ENCODE assay signal across 8 cellular contexts in genomic region chrX:68498044-68498507, GRCh38. TPM values are rescaled to one million over a fixed set of nuclear protein-coding genes. Genes with fewer than 3 reads are reported as not detected.
DNase-seq lines count a peak whose midpoint lies in the region; ATAC-seq and TF ChIP-seq lines count a peak whose summit lies in the region.

No MANE protein-coding gene starts in this region.

- in situ Hi-C loops in brain microvascular endothelial cell (cut with HindIII; ENCODE audit: low pct_ligation_motif_present, low sequenced_read_pairs), result no loop called here

- H4K5ac ChIP-seq in mesendoderm (ENCODE audit: low read length), result no peak overlapping the region

- H3K27me3 ChIP-seq in brain microvascular endothelial cell (replicated peaks), result no peaks in the 10 kb centered on the region
- H3K27me3 ChIP-seq in mesendoderm (ENCODE audit: insufficient read depth, low read length, poor library complexity), result no peaks in the 10 kb centered on the region

- DNase-seq in brain microvascular endothelial cell (no peak), mesendoderm (peak; percentile 86), globus pallidus (ENCODE audit: low spot score) (no peak), DMS153 (lab: John Stamatoyannopoulos, UW) (no peak), SIG-M5 treated with dmso at 0.1 percent for 504 hours (lab: John Stamatoyannopoulos, UW; ENCODE audit: unreplicated experiment) (no peak)

- peak overlapping the region; percentile 94 to 100 (median 96) for H3K27ac Mint-ChIP-seq in IgD-negative memory B cell

- peak overlapping the region; percentile 88 for H3K56ac ChIP-seq in mesendoderm (ENCODE audit: low read length)

- H2BK15ac ChIP-seq in mesendoderm (replicated peaks; ENCODE audit: low read depth), result no peak overlapping the region

- TF ChIP-seq CTCF in C4-2B (conservative IDR thresholded peaks at IDR 0.05), result no peak; the same call in 1 of the 2 replicates
- peak; percentile 47 for TF ChIP-seq CTCF in brain microvascular endothelial cell (IDR thresholded peaks at IDR 0.05; ENCODE audit: low read depth, low read length, missing control alignments)

- peak overlapping the region; percentile 20 for H3K4ac ChIP-seq in mesendoderm (ENCODE audit: low read depth, low read length)

- no peaks in the 10 kb centered on the region for H3K79me1 ChIP-seq in mesendoderm (ENCODE audit: low read length)

- no peaks in the 10 kb centered on the region for H3K27me3 Mint-ChIP-seq in IgD-negative memory B cell

- no peak overlapping the region for H3K23ac ChIP-seq in mesendoderm (ENCODE audit: low read length)

- peak overlapping the region; percentile 84 for H3K4me3 ChIP-seq in brain microvascular endothelial cell (ENCODE audit: low read depth, low read length)
- H3K4me3 ChIP-seq in mesendoderm (ENCODE audit: low read length), result peak overlapping the region; percentile 83

- peaks cover 11% of the 10 kb centered on the region for H3K79me2 ChIP-seq in mesendoderm (ENCODE audit: control insufficient read depth, insufficient read depth, low read length)

- peak overlapping the region; percentile 32 for H3K18ac ChIP-seq in mesendoderm (ENCODE audit: low read length)

- no peak overlapping the region for H4K8ac ChIP-seq in mesendoderm (ENCODE audit: low read depth, low read length)

- no peak overlapping the region for H2BK5ac ChIP-seq in mesendoderm (ENCODE audit: low read length)

- no peak overlapping the region for H2BK120ac ChIP-seq in mesendoderm (ENCODE audit: low read depth, low read length)

- peak overlapping the region; percentile 98 for H3K27ac ChIP-seq in C4-2B
- peak overlapping the region; percentile 98 for H3K27ac ChIP-seq in brain microvascular endothelial cell
- H3K27ac ChIP-seq in mesendoderm (ENCODE audit: low read depth, low read length), result peak overlapping the region; percentile 90

- H3K4me2 ChIP-seq in mesendoderm (ENCODE audit: low read length), result peak overlapping the region; percentile 7

- H3K36me3 Mint-ChIP-seq in IgD-negative memory B cell, result no peaks in the 10 kb centered on the region

- no peak overlapping the region for H2AK5ac ChIP-seq in mesendoderm (ENCODE audit: low read length)

- no peaks in the 10 kb centered on the region for H3K4me1 ChIP-seq in mesendoderm (ENCODE audit: control insufficient read depth, low read depth, low read length)

- H3K36me3 ChIP-seq in brain microvascular endothelial cell (replicated peaks) (no peaks in the 10 kb centered on the region), mesendoderm (ENCODE audit: control insufficient read depth, insufficient read depth, low read length) (no peaks in the 10 kb centered on the region)

- H3K4me1 Mint-ChIP-seq in IgD-negative memory B cell, result peaks cover 7 to 10% (median 10%) of the 10 kb centered on the region in 3 donors

- H3K9me3 Mint-ChIP-seq in IgD-negative memory B cell, result no peaks in the 10 kb centered on the region

- H3K4me3 Mint-ChIP-seq in IgD-negative memory B cell, result peak overlapping the region; percentile 88 to 95 (median 94)

- ATAC-seq in HG02798 (IDR thresholded peaks at IDR 0.05; ENCODE audit: poor library complexity, unreplicated experiment), result no peak

- H3K9ac ChIP-seq in mesendoderm (ENCODE audit: low read length), result peak overlapping the region; percentile 91

- WGBS in mesendoderm (ENCODE audit: extremely low coverage, insufficient coverage, low lambda C conversion rate), result no CpG with 5 or more reads among the region's 4 CpGs

RNA-seq across cellular contexts. Expression of gene YIPF6, which starts 0.8 kb away (rescaled TPM):
- 19.7 TPM for polyA plus RNA-seq in IgD-negative memory B cell
- polyA plus RNA-seq in mesendoderm (2013, experiment 1 of 2), result 12.3 TPM
- 12.6 TPM for polyA plus RNA-seq in mesendoderm (2013, experiment 2 of 2)
